ENCODE assay signal across 15 cellular contexts in the genomic region with DNA sequence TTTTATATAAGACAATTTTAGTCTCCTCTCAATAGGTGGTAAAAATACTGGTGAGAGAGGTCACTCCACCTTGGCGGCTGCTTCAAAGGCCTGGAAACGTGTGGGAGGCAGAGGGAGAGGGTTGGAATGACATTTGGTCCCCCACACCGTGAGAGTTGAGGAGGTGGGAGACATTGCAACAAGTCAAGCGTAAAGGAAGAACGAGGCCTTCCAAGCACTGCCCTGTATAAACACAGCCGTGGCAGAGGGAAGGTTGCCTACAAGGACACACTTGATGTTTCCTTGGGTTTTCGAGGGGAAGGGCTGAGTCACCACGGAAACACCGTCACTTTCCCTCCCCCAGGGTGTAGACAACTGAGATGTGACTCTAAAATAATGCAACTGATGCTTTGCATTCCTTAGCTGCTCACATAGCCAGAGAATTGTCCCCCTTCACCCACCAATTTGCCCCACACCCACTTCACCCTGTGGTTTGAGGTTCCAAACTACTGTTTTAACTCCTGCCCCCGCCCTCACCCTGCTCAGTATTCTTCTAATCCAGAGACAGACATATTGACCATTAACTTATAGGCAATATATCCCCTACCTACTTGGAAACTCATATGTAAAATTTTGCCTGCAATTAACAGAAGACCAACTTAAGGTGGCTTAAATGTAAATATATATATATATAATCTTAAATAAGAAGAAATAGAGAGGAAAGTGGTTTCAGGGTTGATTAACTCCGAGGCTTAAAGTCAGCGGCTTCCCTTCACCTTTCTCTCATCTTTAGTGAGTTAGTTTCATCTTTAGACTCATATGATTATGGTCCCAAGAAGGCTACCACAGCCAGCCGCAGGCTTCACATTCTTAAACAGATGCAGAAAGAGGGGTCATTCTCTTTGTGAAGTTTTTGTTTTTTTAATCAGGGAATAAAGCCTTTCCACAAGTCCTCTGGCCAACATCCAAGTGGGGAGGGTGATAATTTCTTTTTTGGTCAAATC. TPM values are rescaled to one million over a fixed set of nuclear protein-coding genes. Genes with fewer than 3 reads are reported as not detected.
DNase-seq lines count a peak whose midpoint lies in the region; ATAC-seq, FAIRE-seq and TF ChIP-seq lines count a peak whose summit lies in the region.
"Had no signal": no experiment of that assay in that cellular context is flagged by ENCODE, and none has a peak within 500 bp of the region (broad histone marks: within the 10 kb centered on the region; RNA-seq: fewer than 3 reads in every experiment).

No MANE protein-coding gene starts in this region.

- ATAC-seq in GM21576 (IDR thresholded peaks at IDR 0.05; ENCODE audit: unreplicated experiment) (peak; percentile 52), HG02610 (IDR thresholded peaks at IDR 0.05; ENCODE audit: unreplicated experiment) (no peak), HG02571 (IDR thresholded peaks at IDR 0.05; ENCODE audit: unreplicated experiment) (no peak)

- H3K27me3 ChIP-seq in uterus, result no peaks in the 10 kb centered on the region

- H3K4me3 ChIP-seq in AG10803 (ENCODE audit: low read length), result no peak overlapping the region
- no peak overlapping the region for H3K4me3 ChIP-seq in uterus
- H3K4me3 ChIP-seq: dorsolateral prefrontal cortex had no signal

- H3K9me3 ChIP-seq in uterus, result no peaks in the 10 kb centered on the region

- no peaks in the 10 kb centered on the region for H3K36me3 ChIP-seq in uterus

- DNase-seq in AG10803 (ENCODE audit: low read depth) (peak; percentile 34), RCC 7860 (ENCODE audit: low spot score) (peak; percentile 95), glomerular visceral epithelial cell (ENCODE audit: extremely low spot score) (peak; percentile 93), uterus (no peak), DMS153 treated with DMSO at 0.1 percent for 48 hours (lab: John Stamatoyannopoulos, UW; ENCODE audit: unreplicated experiment) (no peak)
- DNase-seq: activated B cell treated with CpG ODN at 0.5 μM for 24 hours; activated effector memory CD4-positive, alpha-beta T cell treated with Interleukin-2 at 50 U/mL for 16 hours; dorsolateral prefrontal cortex; hippocampal formation; RPMI8226; stimulated activated CD4-positive, alpha-beta T cell treated with anti-CD3 and anti-CD28 coated beads, Interleukin-12 subunit alpha, Interleukin-12 subunit beta, amount 100 ng/mL, for 4 hours had no signal

- H3K27ac ChIP-seq in uterus, result no peak overlapping the region
- H3K27ac ChIP-seq: dorsolateral prefrontal cortex had no signal

- intact Hi-C loops in uterus (cut with DNase I; ENCODE audit: low total_unique reads), result no loop called here

- no peak for TF ChIP-seq POLR2A in uterus (IDR thresholded peaks at IDR 0.05)

- TF ChIP-seq CTCF in AG10803 (conservative IDR thresholded peaks at IDR 0.05; ENCODE audit: low read length) (no peak), uterus (IDR thresholded peaks at IDR 0.05) (no peak)

- FAIRE-seq in RCC 7860 (lab: Jason Lieb, UNC), result peak; percentile 92

- no peaks in the 10 kb centered on the region for H3K4me1 ChIP-seq in uterus

RNA-seq across cellular contexts. Expression of gene BDNF, which starts 54.1 kb away (rescaled TPM):
- under 1 TPM in 1 of 4 donors, not detected in 3; 0.83 TPM for total RNA-seq in uterus
- total RNA-seq: activated B cell treated with CpG ODN at 0.5 μM for 24 hours, B cell had no signal

Comparison
In these comparisons a context has a peak if more than half of its experiments do, and no peak if none do; other contexts are left out.
1. DNase-seq: peak in AG10803 (single experiment), RCC 7860 (single experiment) and glomerular visceral epithelial cell (single experiment); none in uterus (0 of 2) and DMS153 treated with DMSO at 0.1 percent for 48 hours (single experiment).